Comparison of ENCODE assay signal across 1 cellular context in genomic region chr9:130849356-130849755, GRCh38.
TF ChIP-seq lines count a peak whose summit lies in the region.

No MANE protein-coding gene starts in this region.

TF ChIP-seq in HEK293T, 16 proteins besides CTCF, POLR2A, EP300 and RAD21 (continued from another document):
- no peak for TF ChIP-seq PKNOX1 (IDR thresholded peaks at IDR 0.05)
- no peak for TF ChIP-seq BHLHE40 (IDR thresholded peaks at IDR 0.05; ENCODE audit: borderline replicate concordance)
- no peak for TF ChIP-seq FOXA1 (IDR thresholded peaks at IDR 0.05)
- no peak for TF ChIP-seq ELF4 (IDR thresholded peaks at IDR 0.05)
- TF ChIP-seq FOXK2 (IDR thresholded peaks at IDR 0.05) = no peak
- TF ChIP-seq ARNT (IDR thresholded peaks at IDR 0.05) = no peak
- TF ChIP-seq SP1 (IDR thresholded peaks at IDR 0.05) = no peak
- no peak for TF ChIP-seq CTBP1 (IDR thresholded peaks at IDR 0.05; ENCODE audit: borderline replicate concordance)
- no peak for TF ChIP-seq NFRKB (IDR thresholded peaks at IDR 0.05)
- no peak for TF ChIP-seq FOXM1 (IDR thresholded peaks at IDR 0.05; ENCODE audit: borderline replicate concordance)
- no peak for TF ChIP-seq SUZ12 (IDR thresholded peaks at IDR 0.05)
- no peak for TF ChIP-seq HDGF (IDR thresholded peaks at IDR 0.05; ENCODE audit: borderline replicate concordance)
- TF ChIP-seq ZNF384 (IDR thresholded peaks at IDR 0.05) = no peak
- no peak for TF ChIP-seq TARDBP (IDR thresholded peaks at IDR 0.05)
